21 cellular contexts compared by ENCODE assay signal in genomic region chr9:93620881-93621820, GRCh38. TPM values are rescaled to one million over a fixed set of nuclear protein-coding genes. Genes with fewer than 3 reads are reported as not detected.
DNase-seq lines count a peak whose midpoint lies in the region; ATAC-seq and TF ChIP-seq lines count a peak whose summit lies in the region.
"Had no signal": no experiment of that assay in that cellular context is flagged by ENCODE, and none has a peak within 500 bp of the region (broad histone marks: within the 10 kb centered on the region; RNA-seq: fewer than 3 reads in every experiment).

No MANE protein-coding gene starts in this region.

- DNase-seq in MCF 10A (ENCODE audit: unreplicated experiment) (peak; percentile 23), mammary epithelial cell (no peak), colonic mucosa (peak; percentile 15), mesenchymal stem cell (no peak), NCI-H1694 treated with DMSO at 0.1 percent for 48 hours (lab: John Stamatoyannopoulos, UW) (no peak), retina (no peak)
- DNase-seq in activated CD4-positive, alpha-beta T cell treated with anti-CD3 and anti-CD28 coated beads for 4 hours = no peak
- DNase-seq in naive thymus-derived CD4-positive, alpha-beta T cell = no peak
- DNase-seq: activated gamma-delta T cell; CD4-positive, alpha-beta memory T cell; central memory CD4-positive, alpha-beta T cell; DND-41; effector CD8-positive, alpha-beta T cell; NCI-H187 treated with DMSO at 0.1 percent for 48 hours; NCI-H82; PC-9; SK-N-SH had no signal

- no peak overlapping the region for H2BK15ac ChIP-seq in mesenchymal stem cell (ENCODE audit: low read depth, poor library complexity, severe bottlenecking)

- no peak overlapping the region for H3K4ac ChIP-seq in mesenchymal stem cell (ENCODE audit: low read depth in 1 of 2, low read length in 2 of 2)

- BruUV-seq in MCF 10A (replicated peaks; lab: Mats Ljungman, UMichigan) = no TSS peak
- no TSS peak for BruUV-seq in mammary epithelial cell (replicated peaks; lab: Mats Ljungman, UMichigan)

- H3K9me3 ChIP-seq in mammary epithelial cell (replicated peaks; ENCODE audit: insufficient read depth, low read length) (no peaks in the 10 kb centered on the region), colonic mucosa (no peaks in the 10 kb centered on the region), mesenchymal stem cell (ENCODE audit: control insufficient read depth, low read length) (no peaks in the 10 kb centered on the region)
- H3K9me3 ChIP-seq in naive thymus-derived CD4-positive, alpha-beta T cell (ENCODE audit: control insufficient read depth in 2 of 3, low read length in 3 of 3) = peaks cover 0 to 6% (median 0%) of the 10 kb centered on the region in 3 experiments
- H3K9me3 ChIP-seq: SK-N-SH had no signal

- WGBS in mammary epithelial cell (ENCODE audit: low coverage, missing lambda C conversion rate) = 63% methylated on average over 11 of the region's 14 CpGs
- 96% methylated on average over 11 of the region's 14 CpGs for whole genome bisulfite sequencing in mesenchymal stem cell

- H3K4me1 ChIP-seq in mammary epithelial cell (ENCODE audit: insufficient read depth, low read length) (no peaks in the 10 kb centered on the region), colonic mucosa (no peaks in the 10 kb centered on the region), mesenchymal stem cell (ENCODE audit: control insufficient read depth, insufficient read depth, low read depth, low read length) (peaks cover 5% of the 10 kb centered on the region)
- H3K4me1 ChIP-seq in naive thymus-derived CD4-positive, alpha-beta T cell (ENCODE audit: control insufficient read depth in 2 of 2, insufficient read depth in 2 of 2, low read length in 2 of 2) = no peaks in the 10 kb centered on the region

- H3K36me3 ChIP-seq in mammary epithelial cell (ENCODE audit: insufficient read depth, low read length) = no peaks in the 10 kb centered on the region
- no peaks in the 10 kb centered on the region for H3K36me3 ChIP-seq in colonic mucosa
- peaks cover 6 to 10% of the 10 kb centered on the region in 2 experiments for H3K36me3 ChIP-seq in mesenchymal stem cell (ENCODE audit: control insufficient read depth in 1 of 2, insufficient read depth in 2 of 2, low read depth in 1 of 2, low read length in 2 of 2)
- H3K36me3 ChIP-seq in naive thymus-derived CD4-positive, alpha-beta T cell (ENCODE audit: control insufficient read depth in 2 of 3, insufficient read depth in 3 of 3, low read length in 3 of 3) = no peaks in the 10 kb centered on the region

- no peak overlapping the region for H3K4me3 Mint-ChIP-seq in MCF 10A (ENCODE audit: unreplicated experiment)
- no peak overlapping the region for H3K4me3 Mint-ChIP-seq in naive thymus-derived CD4-positive, alpha-beta T cell
- H3K4me3 Mint-ChIP-seq: memory B cell; natural killer cell treated with Interleukin-12 subunit alpha and Interleukin-12 subunit beta and Interleukin-15 and Interleukin-18, amount 100 ng/mL, for 72 hours; stimulated activated effector memory CD8-positive, alpha-beta T cell treated with anti-CD3 and anti-CD28 coated beads, Interleukin-12 subunit alpha, Interleukin-12 subunit beta, amount 100 ng/mL, for 72 hours had no signal

- H3K79me2 ChIP-seq in mammary epithelial cell (ENCODE audit: insufficient read depth, low read length) = peaks cover 67% of the 10 kb centered on the region

- no peaks in the 10 kb centered on the region for H3K27me3 ChIP-seq in mammary epithelial cell (ENCODE audit: insufficient read depth, low read length)
- no peaks in the 10 kb centered on the region for H3K27me3 ChIP-seq in colonic mucosa
- no peaks in the 10 kb centered on the region for H3K27me3 ChIP-seq in mesenchymal stem cell (ENCODE audit: control insufficient read depth in 1 of 2, insufficient read depth in 1 of 2, low read length in 2 of 2)
- no peaks in the 10 kb centered on the region for H3K27me3 ChIP-seq in naive thymus-derived CD4-positive, alpha-beta T cell (ENCODE audit: control insufficient read depth in 2 of 2, insufficient read depth in 2 of 2, low read length in 2 of 2)

- H2BK120ac ChIP-seq in mesenchymal stem cell (ENCODE audit: low read depth, low read length) = no peak overlapping the region

- in situ Hi-C loops in mammary epithelial cell (cut with MboI; ENCODE audit: low sequenced_read_pairs in 2 of 2) = no loop called here

- no peak overlapping the region for H3K18ac ChIP-seq in mesenchymal stem cell (ENCODE audit: low read depth in 1 of 2, low read length in 2 of 2)

- dilution Hi-C loops in mammary epithelial cell (cut with HindIII; ENCODE audit: low sequenced_read_pairs) = loop anchor here (5.0 kb wide), 1 partner anchor 34 kb away; no protein-coding TSS in a partner anchor

- no peak for ATAC-seq in naive thymus-derived CD4-positive, alpha-beta T cell
- ATAC-seq: natural killer cell treated with Interleukin-12 subunit alpha and Interleukin-12 subunit beta and Interleukin-15 and Interleukin-18, amount 100 ng/mL, for 72 hours; stimulated activated effector memory CD8-positive, alpha-beta T cell treated with anti-CD3 and anti-CD28 coated beads, Interleukin-12 subunit alpha, Interleukin-12 subunit beta, amount 100 ng/mL, for 72 hours had no signal

- CTCF ChIA-PET in MCF 10A (lab: Yijun Ruan, JAX) = no interaction called here
- CTCF ChIA-PET in mammary epithelial cell (lab: Charles Lee; ENCODE audit: low non-redundant PET) = no interaction called here
- CTCF ChIA-PET in naive thymus-derived CD4-positive, alpha-beta T cell (lab: Charles Lee) = no interaction called here

- no peaks in the 10 kb centered on the region for H3K27me3 Mint-ChIP-seq in MCF 10A (ENCODE audit: insufficient read depth, unreplicated experiment)
- no peaks in the 10 kb centered on the region for H3K27me3 Mint-ChIP-seq in naive thymus-derived CD4-positive, alpha-beta T cell
- H3K27me3 Mint-ChIP-seq: CD4-positive, alpha-beta memory T cell; memory B cell; natural killer cell treated with Interleukin-12 subunit alpha and Interleukin-12 subunit beta and Interleukin-15 and Interleukin-18, amount 100 ng/mL, for 72 hours; progenitor cell of endocrine pancreas had no signal

- H3K9me3 Mint-ChIP-seq in MCF 10A (ENCODE audit: unreplicated experiment) = no peaks in the 10 kb centered on the region
- peaks cover 0 to 2% (median 0%) of the 10 kb centered on the region in 11 donors for H3K9me3 Mint-ChIP-seq in naive thymus-derived CD4-positive, alpha-beta T cell
- H3K9me3 Mint-ChIP-seq: memory B cell; natural killer cell treated with Interleukin-12 subunit alpha and Interleukin-12 subunit beta and Interleukin-15 and Interleukin-18, amount 100 ng/mL, for 72 hours; stimulated activated effector memory CD8-positive, alpha-beta T cell treated with anti-CD3 and anti-CD28 coated beads, Interleukin-12 subunit alpha, Interleukin-12 subunit beta, amount 100 ng/mL, for 72 hours had no signal

- no peak overlapping the region for H3K4me3 ChIP-seq in mammary epithelial cell (replicated peaks in 1 of 3; ENCODE audit: insufficient read depth in 1 of 3, low read depth in 2 of 3, low read length in 3 of 3)
- no peak overlapping the region for H3K4me3 ChIP-seq in colonic mucosa
- no peak overlapping the region for H3K4me3 ChIP-seq in mesenchymal stem cell (ENCODE audit: insufficient read depth in 1 of 2, low read depth in 1 of 2, low read length in 2 of 2)
- no peak overlapping the region for H3K4me3 ChIP-seq in naive thymus-derived CD4-positive, alpha-beta T cell (ENCODE audit: low read length)
- H3K4me3 ChIP-seq: PC-9 had no signal

- H3K79me1 ChIP-seq in mesenchymal stem cell (replicated peaks; ENCODE audit: low read length, poor library complexity, severe bottlenecking) = peaks cover 53% of the 10 kb centered on the region

- intact Hi-C loops in MCF 10A (cut with micrococcal nuclease) (no loop called here), mammary epithelial cell (cut with micrococcal nuclease) (no loop called here), colonic mucosa (cut with DNase I) (no loop called here)
- intact Hi-C loops in naive thymus-derived CD4-positive, alpha-beta T cell (cut with micrococcal nuclease) = no loop called here

- H4K20me1 ChIP-seq in mammary epithelial cell (ENCODE audit: insufficient read depth, low read length) = no peaks in the 10 kb centered on the region

- no peak overlapping the region for H4K91ac ChIP-seq in mesenchymal stem cell (ENCODE audit: low read length)

- H3K14ac ChIP-seq in mesenchymal stem cell (ENCODE audit: low read length in 2 of 2) = no peak overlapping the region

- no peaks in the 10 kb centered on the region for H3K36me3 Mint-ChIP-seq in MCF 10A (ENCODE audit: insufficient read depth, unreplicated experiment)
- peaks cover 0 to 9% (median 7%) of the 10 kb centered on the region in 5 donors for H3K36me3 Mint-ChIP-seq in naive thymus-derived CD4-positive, alpha-beta T cell
- H3K36me3 Mint-ChIP-seq: natural killer cell treated with Interleukin-12 subunit alpha and Interleukin-12 subunit beta and Interleukin-15 and Interleukin-18, amount 100 ng/mL, for 72 hours; stimulated activated effector memory CD8-positive, alpha-beta T cell treated with anti-CD3 and anti-CD28 coated beads, Interleukin-12 subunit alpha, Interleukin-12 subunit beta, amount 100 ng/mL, for 72 hours had no signal

- peak overlapping the region; percentile 45 for H4K8ac ChIP-seq in mesenchymal stem cell (ENCODE audit: low read length)

- no peak overlapping the region for H2AFZ ChIP-seq in mammary epithelial cell (ENCODE audit: low read depth, low read length)
- no peak overlapping the region for H2AFZ ChIP-seq in mesenchymal stem cell (ENCODE audit: low read depth, low read length)
- H2AFZ ChIP-seq: PC-9 had no signal

- no peak overlapping the region for H3K23ac ChIP-seq in mesenchymal stem cell (ENCODE audit: low read length in 2 of 2)

- H3K4me1 Mint-ChIP-seq in MCF 10A (ENCODE audit: insufficient read depth, unreplicated experiment) = no peaks in the 10 kb centered on the region
- peaks cover 0 to 33% (median 21%) of the 10 kb centered on the region in 7 donors for H3K4me1 Mint-ChIP-seq in naive thymus-derived CD4-positive, alpha-beta T cell

- H3K27ac ChIP-seq in mammary epithelial cell (ENCODE audit: insufficient read depth, low read depth, low read length) (no peak overlapping the region), colonic mucosa (no peak overlapping the region), mesenchymal stem cell (ENCODE audit: low read length, poor library complexity, severe bottlenecking) (no peak overlapping the region)
- H3K27ac ChIP-seq in naive thymus-derived CD4-positive, alpha-beta T cell (ENCODE audit: low read depth, low read length) = no peak overlapping the region
- H3K27ac ChIP-seq: PC-9 had no signal

- POLR2A ChIA-PET in MCF 10A (lab: Yijun Ruan, JAX) = interaction anchor here (0.6 kb wide), 1 partner anchor 26 kb away, joined by 3 read pairs; no protein-coding TSS in a partner anchor
- POLR2A ChIA-PET in naive thymus-derived CD4-positive, alpha-beta T cell (lab: Charles Lee) = no interaction called here

- no peak overlapping the region for H2BK12ac ChIP-seq in mesenchymal stem cell (ENCODE audit: low read length in 2 of 2)

- TF ChIP-seq CTCF in MCF 10A (IDR thresholded peaks at IDR 0.05; ENCODE audit: unreplicated experiment) = no peak
- TF ChIP-seq CTCF in mammary epithelial cell (conservative IDR thresholded peaks at IDR 0.05 in 1 of 2, IDR thresholded peaks at IDR 0.05 in 1 of 2; ENCODE audit: extremely low read depth in 1 of 2, insufficient read depth in 1 of 2, low read depth in 1 of 2, low read length in 2 of 2) = no peak
- TF ChIP-seq CTCF in colonic mucosa (IDR thresholded peaks at IDR 0.05) = no peak

- no peak overlapping the region for H3K27ac Mint-ChIP-seq in MCF 10A (ENCODE audit: low read depth, unreplicated experiment)
- no peak overlapping the region for H3K27ac Mint-ChIP-seq in naive thymus-derived CD4-positive, alpha-beta T cell
- H3K27ac Mint-ChIP-seq: memory B cell; natural killer cell treated with Interleukin-12 subunit alpha and Interleukin-12 subunit beta and Interleukin-15 and Interleukin-18, amount 100 ng/mL, for 72 hours had no signal

- no peak overlapping the region for H2BK5ac ChIP-seq in mesenchymal stem cell (ENCODE audit: low read depth, low read length, poor library complexity, severe bottlenecking)

- H3K9ac ChIP-seq in mammary epithelial cell (ENCODE audit: insufficient read depth, low read length) (no peak overlapping the region), colonic mucosa (ENCODE audit: low read depth in 2 of 2, low read length in 2 of 2) (no peak overlapping the region), mesenchymal stem cell (ENCODE audit: low read length) (no peak overlapping the region)
- H3K9ac ChIP-seq: SK-N-SH had no signal

- H2AK5ac ChIP-seq in mesenchymal stem cell (ENCODE audit: low read length, severe bottlenecking) = no peak overlapping the region

- no peak overlapping the region for H3K4me2 ChIP-seq in mammary epithelial cell (ENCODE audit: insufficient read depth, low read depth, low read length)
- H3K4me2 ChIP-seq in mesenchymal stem cell (ENCODE audit: low read length, poor library complexity, severe bottlenecking) = no peak overlapping the region
- H3K4me2 ChIP-seq: PC-9, SK-N-SH had no signal

RNA-seq across cellular contexts. Expression of gene PHF2, which starts 44.8 kb away (rescaled TPM):
- 18.9 and 21.7 TPM in 2 replicates for total RNA-seq in MCF 10A (2022)
- 10 to 100 TPM; 11.0 to 13.6 TPM for total RNA-seq in mammary epithelial cell
- 5.9 TPM for polyA plus RNA-seq in mammary epithelial cell
- polyA minus RNA-seq in mammary epithelial cell = 8.9 TPM
- total RNA-seq in colonic mucosa = 10 to 100 TPM; 22.7 to 23.4 TPM
- 13.5 TPM for polyA plus RNA-seq in mesenchymal stem cell (2013, experiment 1 of 2)
- 13.2 TPM for polyA plus RNA-seq in mesenchymal stem cell (2013, experiment 2 of 2)
- 10 to 100 TPM; 23.2 to 39.3 (median 29.6) TPM for total RNA-seq in naive thymus-derived CD4-positive, alpha-beta T cell
- 1 to 10 TPM; 1.0 to 3.5 TPM for polyA plus RNA-seq in naive thymus-derived CD4-positive, alpha-beta T cell

Comparison
In these comparisons a context has a peak if more than half of its experiments do, and no peak if none do; other contexts are left out.
1. DNase-seq: peak in MCF 10A (single experiment) and colonic mucosa (single experiment); none in mammary epithelial cell (single experiment), mesenchymal stem cell (single experiment), NCI-H1694 treated with DMSO at 0.1 percent for 48 hours (single experiment), activated CD4-positive, alpha-beta T cell treated with anti-CD3 and anti-CD28 coated beads for 4 hours (0 of 2), naive thymus-derived CD4-positive, alpha-beta T cell (0 of 9) and retina (single experiment).